ENCODE assay signal across 18 cellular contexts in genomic region chr13:75889427-75889826, GRCh38.
"Had no signal": no experiment of that assay in that cellular context is flagged by ENCODE, and none has a peak within 500 bp of the region (broad histone marks: within the 10 kb centered on the region; RNA-seq: fewer than 3 reads in every experiment).

No MANE protein-coding gene starts in this region.

- H3K9me3 Mint-ChIP-seq: activated CD4-positive, alpha-beta memory T cell treated with anti-CD3 and anti-CD28 coated beads for 36 hours; activated T-cell treated with anti-CD3 and anti-CD28 coated beads, Interleukin-2, amount 50 U/mL, for 24 hours; naive thymus-derived CD8-positive, alpha-beta T cell; stimulated activated naive B cell treated with anti-CD40 and anti-IgM and Interleukin-4, amounts not matched to agents 10 μg/mL and 1 μg/mL and 100 μg/mL, for 72 hours had no signal

- H3K4me3 ChIP-seq: dorsolateral prefrontal cortex, left lung, thyroid gland had no signal

- H3K27ac Mint-ChIP-seq: activated CD4-positive, alpha-beta memory T cell treated with anti-CD3 and anti-CD28 coated beads for 36 hours; activated T-cell treated with anti-CD3 and anti-CD28 coated beads, Interleukin-2, amount 50 U/mL, for 24 hours; naive thymus-derived CD8-positive, alpha-beta T cell; stimulated activated naive B cell treated with anti-CD40 and anti-IgM and Interleukin-4, amounts not matched to agents 10 μg/mL and 1 μg/mL and 100 μg/mL, for 72 hours; T-helper 17 cell had no signal

- H3K9me3 ChIP-seq: left lung, neutrophil, thyroid gland had no signal

- H2AFZ ChIP-seq: parathyroid adenoma had no signal

- H3K4me1 ChIP-seq: left lung, parathyroid adenoma, thyroid gland had no signal

- FAIRE-seq: endometrium, keratinocyte, TTC549 had no signal

- H3K9ac ChIP-seq: parathyroid adenoma had no signal

- DNase-seq: activated CD4-positive, alpha-beta memory T cell treated with anti-CD3 and anti-CD28 coated beads for 36 hours; activated CD4-positive, alpha-beta T cell treated with anti-CD3 and anti-CD28 coated beads for 1 hour; activated naive CD4-positive, alpha-beta T cell treated with anti-CD3 and anti-CD28 coated beads, Interleukin-2, amount 50 U/mL, for 16 hours; activated T-cell treated with anti-CD3 and anti-CD28 coated beads, Interleukin-2, amount 50 U/mL, for 24 hours; dorsolateral prefrontal cortex; left lung; mammary epithelial cell; naive thymus-derived CD8-positive, alpha-beta T cell; stimulated activated CD4-positive, alpha-beta T cell treated with anti-CD3 and anti-CD28 coated beads, Interleukin-4, amount 100 ng/mL, for 1 hour; stimulated activated naive B cell treated with anti-CD40 and anti-IgM and Interleukin-4, amounts not matched to agents 10 μg/mL and 1 μg/mL and 100 μg/mL, for 72 hours; T-helper 17 cell; thyroid gland had no signal

- H3K36me3 Mint-ChIP-seq: activated CD4-positive, alpha-beta memory T cell treated with anti-CD3 and anti-CD28 coated beads for 36 hours; naive thymus-derived CD8-positive, alpha-beta T cell; stimulated activated naive B cell treated with anti-CD40 and anti-IgM and Interleukin-4, amounts not matched to agents 10 μg/mL and 1 μg/mL and 100 μg/mL, for 72 hours had no signal

- H3K4me3 Mint-ChIP-seq: activated CD4-positive, alpha-beta memory T cell treated with anti-CD3 and anti-CD28 coated beads for 36 hours; activated T-cell treated with anti-CD3 and anti-CD28 coated beads, Interleukin-2, amount 50 U/mL, for 24 hours; naive thymus-derived CD8-positive, alpha-beta T cell; stimulated activated naive B cell treated with anti-CD40 and anti-IgM and Interleukin-4, amounts not matched to agents 10 μg/mL and 1 μg/mL and 100 μg/mL, for 72 hours; T-helper 17 cell had no signal

- H3K27me3 ChIP-seq: dorsolateral prefrontal cortex, left lung, neutrophil, thyroid gland had no signal

- H3K27ac ChIP-seq: dorsolateral prefrontal cortex, left lung, neutrophil, parathyroid adenoma, thyroid gland had no signal

- H3K36me3 ChIP-seq: left lung, neutrophil, thyroid gland had no signal

- H3K79me2 ChIP-seq: parathyroid adenoma had no signal

- ATAC-seq: esophagus mucosa; left lung; naive thymus-derived CD8-positive, alpha-beta T cell; stimulated activated naive B cell treated with anti-CD40 and anti-IgM and Interleukin-4, amounts not matched to agents 10 μg/mL and 1 μg/mL and 100 μg/mL, for 72 hours; T-helper 17 cell had no signal

- H3K27me3 Mint-ChIP-seq: stimulated activated naive B cell treated with anti-CD40 and anti-IgM and Interleukin-4, amounts not matched to agents 10 μg/mL and 1 μg/mL and 100 μg/mL, for 72 hours had no signal

- H3K4me1 Mint-ChIP-seq: naive thymus-derived CD8-positive, alpha-beta T cell; stimulated activated naive B cell treated with anti-CD40 and anti-IgM and Interleukin-4, amounts not matched to agents 10 μg/mL and 1 μg/mL and 100 μg/mL, for 72 hours had no signal
